ENCODE assay signal across 31 cellular contexts in genomic region chr3:165744025-165744424, GRCh38.
"Had no signal": no experiment of that assay in that cellular context is flagged by ENCODE, and none has a peak within 500 bp of the region (broad histone marks: within the 10 kb centered on the region; RNA-seq: fewer than 3 reads in every experiment).

No MANE protein-coding gene starts in this region.

- DNase-seq: dermis blood vessel endothelial cell; effector memory CD4-positive, alpha-beta T cell; foreskin melanocyte; glutamatergic neuron; heart right ventricle; hypothalamus; immature natural killer cell; islet precursor cell; kidney glomerular epithelial cell; naive B cell; nephron progenitor cell; occipital lobe; ovary; posterior cingulate gyrus; psoas muscle; right lobe of liver; stimulated activated CD4-positive, alpha-beta T cell treated with anti-CD3 and anti-CD28 coated beads, Interleukin-12 subunit alpha, Interleukin-12 subunit beta, amount 100 ng/mL, for 4 hours; stimulated activated CD4-positive, alpha-beta T cell treated with anti-CD3 and anti-CD28 coated beads, Interleukin-1b, Interleukin-23, amount 100 ng/mL, for 48 hours; stimulated activated CD4-positive, alpha-beta T cell treated with anti-CD3 and anti-CD28 coated beads, Interleukin-4, amount 100 ng/mL, for 1 hour; stimulated activated CD8-positive, alpha-beta memory T cell treated with anti-CD3 and anti-CD28 coated beads, Interleukin-4, amount 100 ng/mL, for 48 hours; stimulated activated naive CD4-positive, alpha-beta T cell; stimulated activated naive CD8-positive, alpha-beta T cell treated with anti-CD3 and anti-CD28 coated beads, Interleukin-15, amount 100 ng/mL, for 72 hours; transverse colon had no signal

- H3K4me1 Mint-ChIP-seq: immature natural killer cell; naive B cell; nephron progenitor cell; stimulated activated naive CD8-positive, alpha-beta T cell treated with anti-CD3 and anti-CD28 coated beads, Interleukin-15, amount 100 ng/mL, for 72 hours had no signal

- H3K9me3 Mint-ChIP-seq: nephron progenitor cell had no signal

- H3K27ac Mint-ChIP-seq: immature natural killer cell; memory B cell; nephron progenitor cell; stimulated activated naive CD8-positive, alpha-beta T cell treated with anti-CD3 and anti-CD28 coated beads, Interleukin-15, amount 100 ng/mL, for 72 hours had no signal

- H3K4me2 ChIP-seq: smooth muscle cell had no signal

- H3K9me3 ChIP-seq: esophagus muscularis mucosa, ovary, psoas muscle, right lobe of liver, suprapubic skin, transverse colon, vagina had no signal

- H3K4me3 ChIP-seq: coronary artery, esophagus muscularis mucosa, heart right ventricle, lung, ovary, psoas muscle, right lobe of liver, smooth muscle cell, suprapubic skin, transverse colon, vagina had no signal

- H3K4me1 ChIP-seq: heart right ventricle, psoas muscle, suprapubic skin, transverse colon, vagina had no signal

- H3K36me3 Mint-ChIP-seq: memory B cell, naive B cell had no signal

- ATAC-seq: heart right ventricle; left lobe of liver; psoas muscle; right lobe of liver; stimulated activated naive CD8-positive, alpha-beta T cell treated with anti-CD3 and anti-CD28 coated beads, Interleukin-15, amount 100 ng/mL, for 72 hours had no signal

- H3K4me3 Mint-ChIP-seq: immature natural killer cell; memory B cell; naive B cell; nephron progenitor cell; stimulated activated naive CD8-positive, alpha-beta T cell treated with anti-CD3 and anti-CD28 coated beads, Interleukin-15, amount 100 ng/mL, for 72 hours had no signal

- H3K27me3 ChIP-seq: esophagus muscularis mucosa, heart right ventricle, ovary, right lobe of liver, suprapubic skin, transverse colon, vagina had no signal

- H3K27ac ChIP-seq: coronary artery, esophagus muscularis mucosa, heart right ventricle, ovary, psoas muscle, right lobe of liver, suprapubic skin, transverse colon, vagina had no signal

- H3K36me3 ChIP-seq: esophagus muscularis mucosa, heart right ventricle, ovary, right lobe of liver, suprapubic skin, transverse colon, vagina had no signal

- H3K27me3 Mint-ChIP-seq: memory B cell; naive B cell; stimulated activated naive CD8-positive, alpha-beta T cell treated with anti-CD3 and anti-CD28 coated beads, Interleukin-15, amount 100 ng/mL, for 72 hours had no signal
